8 cellular contexts compared by ENCODE assay signal in the genomic region with DNA sequence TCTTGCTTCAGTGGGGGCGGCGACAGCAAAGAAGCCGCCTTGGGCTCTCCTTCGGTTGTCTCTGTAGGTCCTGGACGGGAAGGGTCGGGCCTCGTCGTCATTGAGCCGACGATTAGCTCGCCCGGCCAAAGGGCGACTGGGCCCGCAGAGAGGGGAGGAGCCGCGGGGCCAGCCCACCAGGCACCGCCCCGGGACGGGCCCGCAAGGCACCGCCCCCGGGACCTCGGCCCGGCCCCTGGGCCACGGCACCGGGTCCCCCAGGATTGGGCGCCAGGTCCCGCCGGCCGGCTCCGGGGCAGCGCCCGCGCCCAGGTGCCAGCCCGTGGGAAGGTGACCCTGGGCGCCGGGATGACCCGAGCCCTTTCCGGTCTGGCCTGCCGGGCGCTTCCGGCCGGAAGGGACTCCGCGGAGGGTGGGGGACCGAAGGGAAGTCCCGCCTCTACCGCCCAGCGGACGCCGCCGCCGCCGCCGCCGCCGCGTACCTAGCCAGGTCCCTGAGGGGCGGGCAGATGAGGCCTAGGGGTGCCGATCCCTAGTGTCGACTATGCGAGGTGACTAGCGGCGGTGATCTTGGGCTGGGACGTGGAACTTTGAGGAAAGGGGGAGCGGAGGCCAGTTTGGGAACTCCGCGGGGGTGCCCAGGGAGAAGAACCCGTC. TPM values are rescaled to one million over a fixed set of nuclear protein-coding genes. Genes with fewer than 3 reads are reported as not detected.
DNase-seq lines count a peak whose midpoint lies in the region; ATAC-seq, FAIRE-seq and TF ChIP-seq lines count a peak whose summit lies in the region.

A gene (minus strand): TSS at position 371 of the 657 bp plus-strand sequence. CDS start 524 bp downstream, outside the sequence.
A gene with protein sequence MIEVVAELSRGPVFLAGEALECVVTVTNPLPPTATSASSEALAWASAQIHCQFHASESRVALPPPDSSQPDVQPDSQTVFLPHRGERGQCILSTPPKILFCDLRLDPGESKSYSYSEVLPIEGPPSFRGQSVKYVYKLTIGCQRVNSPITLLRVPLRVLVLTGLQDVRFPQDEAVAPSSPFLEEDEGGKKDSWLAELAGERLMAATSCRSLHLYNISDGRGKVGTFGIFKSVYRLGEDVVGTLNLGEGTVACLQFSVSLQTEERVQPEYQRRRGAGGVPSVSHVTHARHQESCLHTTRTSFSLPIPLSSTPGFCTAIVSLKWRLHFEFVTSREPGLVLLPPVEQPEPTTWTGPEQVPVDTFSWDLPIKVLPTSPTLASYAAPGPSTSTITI (plus strand): TSS at position 430 of the 657 bp plus-strand sequence. CDS start 469 bp downstream, outside the sequence.

- TF ChIP-seq EP300 in K562 (IDR thresholded peaks at IDR 0.05; ENCODE audit: low read length): no peak

- TF ChIP-seq RAD21 in K562 (CRISPR knock-in tag; conservative IDR thresholded peaks at IDR 0.05 in 1 of 2, IDR thresholded peaks at IDR 0.05 in 1 of 2): no peak

- peak within 1 kb of the TSS; percentile 91 for H3K27ac ChIP-seq in K562 (ENCODE audit: extremely low read depth, low read depth, low read length)

- CTCF ChIA-PET in K562 (lab: Yijun Ruan, JAX; ENCODE audit: low intra/inter-chr PET ratio): no interaction called here

- no TSS peak for BruUV-seq in K562 (replicated peaks; lab: Mats Ljungman, UMichigan)

- DNase-seq in NCI-H146 (lab: John Stamatoyannopoulos, UW) (peak; percentile 88), T1000 (lab: John Stamatoyannopoulos, UW) (peak; percentile 16), K562 (ENCODE audit: extremely low read depth in 1 of 4, low spot score in 3 of 4) (peak; percentile 79 to 88 (median 84)), hypothalamus (lab: John Stamatoyannopoulos, UW) (peak; percentile 14 to 87 (median 70)), renal cortical epithelial cell (ENCODE audit: low read depth) (peak; percentile 46), epidermal melanocyte (ENCODE audit: insufficient read length, low spot score) (no peak)

- H3K9ac ChIP-seq in K562 (ENCODE audit: insufficient read depth in 1 of 2, low read depth in 2 of 2, low read length in 2 of 2): peak within 1 kb of the TSS; percentile 86 to 93

- intact Hi-C loops in K562 (cut with micrococcal nuclease): loop anchor here (2.0 kb wide), 1 partner anchor 16 kb away; a partner anchor contains a TSS

- H3K4me2 ChIP-seq in K562 (ENCODE audit: insufficient read depth, low read length): peak within 1 kb of the TSS; percentile 93

- 0% methylated on average over 4 of the region's 69 CpGs for WGBS in K562 (ENCODE audit: insufficient coverage, low coverage, missing lambda C conversion rate)

- H3K9me1 ChIP-seq in K562 (ENCODE audit: control insufficient read depth, insufficient read depth, low read length): peaks cover 6% of the 10 kb centered on the region

- TF ChIP-seq POLR2A in K562 (conservative IDR thresholded peaks at IDR 0.05): peak; percentile 62; the same call in 1 of the 2 replicates

- peaks cover 58% of the 10 kb centered on the region for H3K79me2 ChIP-seq in K562 (ENCODE audit: control insufficient read depth, insufficient read depth, low read length)

- FAIRE-seq in K562 (lab: Jason Lieb, UNC): no peak

- peak; percentile 83 for ATAC-seq in GM18498 (IDR thresholded peaks at IDR 0.05; ENCODE audit: unreplicated experiment)
- ATAC-seq in HG02759 (IDR thresholded peaks at IDR 0.05; ENCODE audit: unreplicated experiment): peak; percentile 85
- ATAC-seq in K562: peak; percentile 93

- H3K4me3 ChIP-seq in K562: peak within 1 kb of the TSS; percentile 95

- peaks cover 19% of the 10 kb centered on the region for H4K20me1 ChIP-seq in K562 (replicated peaks; ENCODE audit: control insufficient read depth, insufficient read depth, low read length)

- in situ Hi-C loops in K562 (cut with MboI): no loop called here

- H3K4me1 ChIP-seq in K562 (replicated peaks in 1 of 2; ENCODE audit: control insufficient read depth in 2 of 2, insufficient read depth in 2 of 2, low read length in 2 of 2): peaks cover 8 to 18% of the 10 kb centered on the region in 2 experiments; a peak in 4 of 5 replicates

- H3K9me3 ChIP-seq in K562 (replicated peaks; ENCODE audit: control insufficient read depth, insufficient read depth, low read depth, low read length): no peaks in the 10 kb centered on the region

- no peaks in the 10 kb centered on the region for H3K27me3 ChIP-seq in K562 (ENCODE audit: control insufficient read depth in 2 of 2, insufficient read depth in 2 of 2, low read length in 2 of 2)

- POLR2A ChIA-PET in K562 (lab: Yijun Ruan, JAX): interaction anchor here (0.7 to 3.9 kb wide), 10 partner anchors 9 to 88 kb away, joined by 3 to 17 read pairs (median 3); a partner anchor contains a TSS

- peaks cover 52% of the 10 kb centered on the region; the same call in 2 of the 3 replicates for H3K36me3 ChIP-seq in K562 (ENCODE audit: control insufficient read depth, insufficient read depth, low read length)

- H2AFZ ChIP-seq in K562 (ENCODE audit: low read depth, low read length): peak within 1 kb of the TSS; percentile 79

- no peak for TF ChIP-seq CTCF in K562 (IDR thresholded peaks at IDR 0.05 in 2 of 3, conservative IDR thresholded peaks at IDR 0.05 in 1 of 3; ENCODE audit: insufficient read depth in 2 of 3, low read depth in 1 of 3, low read length in 3 of 3)

TF ChIP-seq in K562, 482 proteins besides CTCF, POLR2A, EP300 and RAD21 (continues in another document):
- TF ChIP-seq ZNF121 (CRISPR knock-in tag; conservative IDR thresholded peaks at IDR 0.05) (no peak), FOXJ3 (CRISPR knock-in tag; IDR thresholded peaks at IDR 0.05) (no peak), HOXB6 (CRISPR knock-in tag; IDR thresholded peaks at IDR 0.05; ENCODE audit: borderline replicate concordance) (no peak)
- TF ChIP-seq, protein P1, sequence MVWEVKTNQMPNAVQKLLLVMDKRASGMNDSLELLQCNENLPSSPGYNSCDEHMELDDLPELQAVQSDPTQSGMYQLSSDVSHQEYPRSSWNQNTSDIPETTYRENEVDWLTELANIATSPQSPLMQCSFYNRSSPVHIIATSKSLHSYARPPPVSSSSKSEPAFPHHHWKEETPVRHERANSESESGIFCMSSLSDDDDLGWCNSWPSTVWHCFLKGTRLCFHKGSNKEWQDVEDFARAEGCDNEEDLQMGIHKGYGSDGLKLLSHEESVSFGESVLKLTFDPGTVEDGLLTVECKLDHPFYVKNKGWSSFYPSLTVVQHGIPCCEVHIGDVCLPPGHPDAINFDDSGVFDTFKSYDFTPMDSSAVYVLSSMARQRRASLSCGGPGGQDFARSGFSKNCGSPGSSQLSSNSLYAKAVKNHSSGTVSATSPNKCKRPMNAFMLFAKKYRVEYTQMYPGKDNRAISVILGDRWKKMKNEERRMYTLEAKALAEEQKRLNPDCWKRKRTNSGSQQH (CRISPR knock-in tag; IDR thresholded peaks at IDR 0.05): no peak
- TF ChIP-seq, protein P2, sequence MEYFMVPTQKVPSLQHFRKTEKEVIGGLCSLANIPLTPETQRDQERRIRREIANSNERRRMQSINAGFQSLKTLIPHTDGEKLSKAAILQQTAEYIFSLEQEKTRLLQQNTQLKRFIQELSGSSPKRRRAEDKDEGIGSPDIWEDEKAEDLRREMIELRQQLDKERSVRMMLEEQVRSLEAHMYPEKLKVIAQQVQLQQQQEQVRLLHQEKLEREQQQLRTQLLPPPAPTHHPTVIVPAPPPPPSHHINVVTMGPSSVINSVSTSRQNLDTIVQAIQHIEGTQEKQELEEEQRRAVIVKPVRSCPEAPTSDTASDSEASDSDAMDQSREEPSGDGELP (CRISPR knock-in tag; IDR thresholded peaks at IDR 0.05; ENCODE audit: borderline replicate concordance): no peak

RNA-seq across cellular contexts. Expression of the first gene that starts in this region (rescaled TPM):
- 274 and 418 TPM in 2 replicates for total RNA-seq in K562 (2011; cell fraction: chromatin; rRNA removed; ENCODE audit: low replicate concordance)
- 163 and 173 TPM in 2 replicates for total RNA-seq in K562 (2011; cell fraction: nucleolus; rRNA removed)
- total RNA-seq in K562 (2011; cell fraction: nucleoplasm; rRNA removed): 160 and 174 TPM in 2 replicates
- total RNA-seq in K562 (2014; rRNA removed): 28.5 and 32.6 TPM in 2 replicates
- 27.2 and 29.3 TPM in 2 replicates for total RNA-seq in K562 (2014; rRNA removed; fragmentation: Illumina TruSeq; extraction: Trizol)
- total RNA-seq in K562 (2015; rRNA removed; fragmentation: Illumina TruSeq; extraction: Trizol): 32.1 and 32.7 TPM in 2 replicates
- 39.4 and 45.0 TPM in 2 replicates for total RNA-seq in K562 (2021)
- polyA plus RNA-seq in K562 (2011; rRNA removed): 42.2 and 58.0 TPM in 2 replicates
- 37.5 and 42.3 TPM in 2 replicates for polyA plus RNA-seq in K562 (2011; cell fraction: cytosol; rRNA removed)
- 311 and 346 TPM in 2 replicates for polyA plus RNA-seq in K562 (2011; cell fraction: nucleus; rRNA removed)
- 41.0 and 65.6 TPM in 2 replicates for polyA plus RNA-seq in K562 (2012)
- polyA plus RNA-seq in K562 (2014; fragmentation: Illumina TruSeq; extraction: Trizol): 38.4 and 40.3 TPM in 2 replicates
- polyA plus RNA-seq in K562 (2014; fragmentation: Nextera tagmentation; extraction: Ambion mirVana): 10 to 100 TPM; 14.1 to 24.3 TPM
- polyA plus RNA-seq in K562 (2014; rRNA removed): 60.4 and 63.2 TPM in 2 replicates
- 47.8 and 48.8 TPM in 2 replicates for polyA minus RNA-seq in K562 (2011; rRNA and poly(A)+ RNA removed)
- polyA minus RNA-seq in K562 (2011; cell fraction: cytosol; rRNA and poly(A)+ RNA removed): 12.4 and 17.6 TPM in 2 replicates
- polyA minus RNA-seq in K562 (2011; cell fraction: nucleus; rRNA and poly(A)+ RNA removed): 56.4 and 96.6 TPM in 2 replicates
- 14.9 and 46.9 TPM in 2 replicates for total RNA-seq in renal cortical epithelial cell

RNA-seq across cellular contexts. Expression of the second gene that starts in this region (rescaled TPM):
- total RNA-seq in K562 (2011; cell fraction: chromatin; rRNA removed; ENCODE audit: low replicate concordance): 17.9 and 29.7 TPM in 2 replicates
- total RNA-seq in K562 (2011; cell fraction: nucleolus; rRNA removed): 15.4 and 17.2 TPM in 2 replicates
- 21.6 and 28.2 TPM in 2 replicates for total RNA-seq in K562 (2011; cell fraction: nucleoplasm; rRNA removed)
- total RNA-seq in K562 (2014; rRNA removed): 6.5 and 7.5 TPM in 2 replicates
- 6.5 and 7.0 TPM in 2 replicates for total RNA-seq in K562 (2014; rRNA removed; fragmentation: Illumina TruSeq; extraction: Trizol)
- 6.5 and 6.7 TPM in 2 replicates for total RNA-seq in K562 (2015; rRNA removed; fragmentation: Illumina TruSeq; extraction: Trizol)
- 12.3 and 13.8 TPM in 2 replicates for total RNA-seq in K562 (2021)
- 10.1 and 11.0 TPM in 2 replicates for polyA plus RNA-seq in K562 (2011; rRNA removed)
- polyA plus RNA-seq in K562 (2011; cell fraction: cytosol; rRNA removed): 9.1 and 9.6 TPM in 2 replicates
- polyA plus RNA-seq in K562 (2011; cell fraction: nucleus; rRNA removed): 21.5 and 24.4 TPM in 2 replicates
- polyA plus RNA-seq in K562 (2012): 8.2 and 8.9 TPM in 2 replicates
- 9.8 and 10.7 TPM in 2 replicates for polyA plus RNA-seq in K562 (2014; fragmentation: Illumina TruSeq; extraction: Trizol)
- polyA plus RNA-seq in K562 (2014; fragmentation: Nextera tagmentation; extraction: Ambion mirVana): under 1 TPM; 0.42 to 0.95 TPM
- polyA plus RNA-seq in K562 (2014; rRNA removed): 6.9 and 7.9 TPM in 2 replicates
- 10.7 and 13.3 TPM in 2 replicates for polyA minus RNA-seq in K562 (2011; rRNA and poly(A)+ RNA removed)
- 4.7 and 7.2 TPM in 2 replicates for polyA minus RNA-seq in K562 (2011; cell fraction: cytosol; rRNA and poly(A)+ RNA removed)
- 11.0 and 16.7 TPM in 2 replicates for polyA minus RNA-seq in K562 (2011; cell fraction: nucleus; rRNA and poly(A)+ RNA removed)
- 13.7 and 24.3 TPM in 2 replicates for total RNA-seq in renal cortical epithelial cell
